In genomic region chr6:82182756-82183155, GRCh38 we compare ENCODE assay signal across 16 cellular contexts.
DNase-seq lines count a peak whose midpoint lies in the region; ATAC-seq and TF ChIP-seq lines count a peak whose summit lies in the region.
"Had no signal": no experiment of that assay in that cellular context is flagged by ENCODE, and none has a peak within 500 bp of the region (broad histone marks: within the 10 kb centered on the region; RNA-seq: fewer than 3 reads in every experiment).

No MANE protein-coding gene starts in this region.

- no peaks in the 10 kb centered on the region for H3K9me3 ChIP-seq in adipocyte (ENCODE audit: control insufficient read depth, low read length)
- H3K9me3 ChIP-seq: mucosa of descending colon, spleen, suprapubic skin had no signal

- peaks cover 87% of the 10 kb centered on the region for H3K36me3 ChIP-seq in adipocyte (ENCODE audit: control insufficient read depth, insufficient read depth, low read length, severe bottlenecking)

- ATAC-seq in GM18868 (IDR thresholded peaks at IDR 0.05; ENCODE audit: unreplicated experiment) (peak; percentile 44), HG02759 (IDR thresholded peaks at IDR 0.05; ENCODE audit: unreplicated experiment) (no peak), GM19463 (IDR thresholded peaks at IDR 0.05; ENCODE audit: unreplicated experiment) (no peak)
- ATAC-seq: mucosa of descending colon had no signal

- H3K4me1 ChIP-seq in adipocyte (ENCODE audit: control insufficient read depth, insufficient read depth, low read length), result peaks cover 62% of the 10 kb centered on the region
- H3K4me1 ChIP-seq: spleen, suprapubic skin had no signal

- no peak for TF ChIP-seq CTCF in AG09309 (IDR thresholded peaks at IDR 0.05; ENCODE audit: control insufficient read depth, insufficient read depth, low read depth, low read length, missing control alignments)

- no peak overlapping the region for H3K9ac ChIP-seq in adipocyte (ENCODE audit: low read length)

- H3K27me3 ChIP-seq in adipocyte (replicated peaks; ENCODE audit: control insufficient read depth, insufficient read depth, low read length), result no peaks in the 10 kb centered on the region
- H3K27me3 ChIP-seq: spleen, suprapubic skin had no signal

- DNase-seq in AG09309 (ENCODE audit: low read depth) (peak; percentile 17), adipocyte (ENCODE audit: low read depth) (peak; percentile 45), hepatic stellate cell (ENCODE audit: low spot score) (peak; percentile 46), NCI-H2196 (lab: John Stamatoyannopoulos, UW; ENCODE audit: unreplicated experiment) (no peak)
- DNase-seq in stimulated activated CD4-positive, alpha-beta T cell treated with anti-CD3 and anti-CD28 coated beads, Interleukin-4, amount 100 ng/mL, for 24 hours, result no peak
- DNase-seq: activated effector memory CD4-positive, alpha-beta T cell treated with Interleukin-2 at 50 U/mL for 16 hours; CD4-positive, CD25-positive, alpha-beta regulatory T cell; effector memory CD4-positive, alpha-beta T cell; mucosa of descending colon; NCI-H2107; Right ventricle myocardium superior; spleen had no signal

- H3K4me3 ChIP-seq in AG09309 (ENCODE audit: control insufficient read depth, low read depth, low read length) (no peak overlapping the region), adipocyte (ENCODE audit: low read length) (no peak overlapping the region)
- H3K4me3 ChIP-seq: mucosa of descending colon, spleen, suprapubic skin had no signal

Comparison
In these comparisons a context has a peak if more than half of its experiments do, and no peak if none do; other contexts are left out.
1. DNase-seq: peak in AG09309 (single experiment), adipocyte (single experiment) and hepatic stellate cell (single experiment); none in NCI-H2196 (single experiment) and stimulated activated CD4-positive, alpha-beta T cell treated with anti-CD3 and anti-CD28 coated beads, Interleukin-4, amount 100 ng/mL, for 24 hours (single experiment).